ENCODE assay signal across 33 cellular contexts in genomic region chr22:44939451-44939850, GRCh38.
"Had no signal": no experiment of that assay in that cellular context is flagged by ENCODE, and none has a peak within 500 bp of the region (broad histone marks: within the 10 kb centered on the region; RNA-seq: fewer than 3 reads in every experiment).

No MANE protein-coding gene starts in this region.

- H3K9me3 Mint-ChIP-seq: activated CD4-positive, alpha-beta memory T cell treated with anti-CD3 and anti-CD28 coated beads for 36 hours; activated CD4-positive, alpha-beta T cell treated with anti-CD3 and anti-CD28 coated beads, Interleukin-2, amount 10 ng/mL, durations not matched to agents 24 days and 14 days; activated naive CD4-positive, alpha-beta T cell treated with anti-CD3 and anti-CD28 coated beads for 36 hours; activated naive CD4-positive, alpha-beta T cell treated with anti-CD3 and anti-CD28 coated beads, Interleukin-2, amount 50 U/mL, for 24 hours; activated naive CD8-positive, alpha-beta T cell treated with anti-CD3 and anti-CD28 coated beads for 36 hours; activated naive CD8-positive, alpha-beta T cell treated with anti-CD3 and anti-CD28 coated beads, Interleukin-2, amount 50 U/mL, for 24 hours; activated T-helper 1 cell treated with anti-CD3 and anti-CD28 coated beads, Interleukin-12 subunit alpha, Interleukin-12 subunit beta, Interleukin-2, Interleukin-4 antibody, amounts not matched to agents 30 ng/mL and 10 ng/mL and 1 ng/mL, durations not matched to agents 14 hours and 24 hours and 36 hours; activated T-helper 2 cell treated with anti-CD3 and anti-CD28 coated beads, Interferon-gamma antibody, Interleukin-2, Interleukin-4, amounts not matched to agents 10 μg/mL and 5 μg/mL and 100 μg/mL, durations not matched to agents 14 hours and 24 hours and 36 hours; dendritic cell treated with granulocyte-macrophage colony-stimulating factor and Interleukin-4, amounts not matched to agents 40 ng/mL and 50 ng/mL, for 4 days; endodermal cell had no signal

- H3K4me1 Mint-ChIP-seq: activated CD4-positive, alpha-beta T cell treated with anti-CD3 and anti-CD28 coated beads for 36 hours; activated CD4-positive, alpha-beta T cell treated with anti-CD3 and anti-CD28 coated beads, Interleukin-2, amount 10 ng/mL, durations not matched to agents 24 days and 14 days; activated CD8-positive, alpha-beta memory T cell treated with anti-CD3 and anti-CD28 coated beads, Interleukin-2, amount 10 ng/mL, durations not matched to agents 7 days and 5 days; activated naive CD4-positive, alpha-beta T cell treated with anti-CD3 and anti-CD28 coated beads, Interleukin-2, amount 50 U/mL, for 24 hours; activated naive CD8-positive, alpha-beta T cell treated with anti-CD3 and anti-CD28 coated beads for 36 hours; activated naive CD8-positive, alpha-beta T cell treated with anti-CD3 and anti-CD28 coated beads, Interleukin-2, amount 50 U/mL, for 24 hours had no signal

- ATAC-seq: activated CD4-positive, alpha-beta T cell treated with anti-CD3 and anti-CD28 coated beads for 36 hours; activated CD8-positive, alpha-beta memory T cell treated with anti-CD3 and anti-CD28 coated beads, Interleukin-2, amount 10 ng/mL, durations not matched to agents 7 days and 5 days; activated CD8-positive, alpha-beta T cell treated with anti-CD3 and anti-CD28 coated beads, Interleukin-2, amount 10 ng/mL, durations not matched to agents 7 days and 5 days; activated naive CD8-positive, alpha-beta T cell treated with anti-CD3 and anti-CD28 coated beads, Interleukin-2, amount 50 U/mL, for 24 hours; body of pancreas; esophagus mucosa; heart left ventricle had no signal

- H3K9me3 ChIP-seq: adrenal gland, body of pancreas, breast epithelium, heart left ventricle had no signal

- H3K27ac Mint-ChIP-seq: activated CD4-positive, alpha-beta memory T cell treated with anti-CD3 and anti-CD28 coated beads for 36 hours; activated CD4-positive, alpha-beta T cell treated with anti-CD3 and anti-CD28 coated beads for 36 hours; activated CD4-positive, alpha-beta T cell treated with anti-CD3 and anti-CD28 coated beads, Interleukin-2, amount 10 ng/mL, durations not matched to agents 24 days and 14 days; activated CD8-positive, alpha-beta memory T cell treated with anti-CD3 and anti-CD28 coated beads, Interleukin-2, amount 10 ng/mL, durations not matched to agents 7 days and 5 days; activated CD8-positive, alpha-beta T cell treated with anti-CD3 and anti-CD28 coated beads, Interleukin-2, amount 10 ng/mL, durations not matched to agents 7 days and 5 days; activated naive CD4-positive, alpha-beta T cell treated with anti-CD3 and anti-CD28 coated beads for 36 hours; activated naive CD4-positive, alpha-beta T cell treated with anti-CD3 and anti-CD28 coated beads, Interleukin-2, amount 50 U/mL, for 24 hours; activated naive CD8-positive, alpha-beta T cell treated with anti-CD3 and anti-CD28 coated beads for 36 hours; activated naive CD8-positive, alpha-beta T cell treated with anti-CD3 and anti-CD28 coated beads, Interleukin-2, amount 50 U/mL, for 24 hours; activated T-helper 1 cell treated with anti-CD3 and anti-CD28 coated beads, Interleukin-12 subunit alpha, Interleukin-12 subunit beta, Interleukin-2, Interleukin-4 antibody, amounts not matched to agents 30 ng/mL and 10 ng/mL and 1 ng/mL, durations not matched to agents 14 hours and 24 hours and 36 hours; activated T-helper 2 cell treated with anti-CD3 and anti-CD28 coated beads, Interferon-gamma antibody, Interleukin-2, Interleukin-4, amounts not matched to agents 10 μg/mL and 5 μg/mL and 100 μg/mL, durations not matched to agents 14 hours and 24 hours and 36 hours; dendritic cell treated with granulocyte-macrophage colony-stimulating factor and Interleukin-4, amounts not matched to agents 40 ng/mL and 50 ng/mL, for 4 days; endodermal cell had no signal

- H3K27ac ChIP-seq: adrenal gland, body of pancreas, breast epithelium, cardiac muscle cell, coronary artery, dorsolateral prefrontal cortex, heart left ventricle had no signal

- H3K27me3 Mint-ChIP-seq: activated CD4-positive, alpha-beta T cell treated with anti-CD3 and anti-CD28 coated beads for 36 hours; activated CD4-positive, alpha-beta T cell treated with anti-CD3 and anti-CD28 coated beads, Interleukin-2, amount 10 ng/mL, durations not matched to agents 24 days and 14 days; activated CD8-positive, alpha-beta memory T cell treated with anti-CD3 and anti-CD28 coated beads, Interleukin-2, amount 10 ng/mL, durations not matched to agents 7 days and 5 days; activated naive CD8-positive, alpha-beta T cell treated with anti-CD3 and anti-CD28 coated beads, Interleukin-2, amount 50 U/mL, for 24 hours had no signal

- H3K4me1 ChIP-seq: adrenal gland, body of pancreas, breast epithelium had no signal

- DNase-seq: activated CD4-positive, alpha-beta memory T cell treated with anti-CD3 and anti-CD28 coated beads for 36 hours; activated CD4-positive, alpha-beta T cell treated with anti-CD3 and anti-CD28 coated beads for 36 hours; activated CD4-positive, alpha-beta T cell treated with anti-CD3 and anti-CD28 coated beads, Interleukin-2, amount 10 ng/mL, durations not matched to agents 24 days and 14 days; activated CD4-positive, CD25-positive, alpha-beta regulatory T cell; activated CD4-positive, CD25-positive, alpha-beta regulatory T cell treated with anti-CD3 and anti-CD28 coated beads, Interleukin-2, amount 50 U/mL, for 72 hours; activated CD8-positive, alpha-beta memory T cell treated with anti-CD3 and anti-CD28 coated beads, Interleukin-2, amount 10 ng/mL, durations not matched to agents 7 days and 5 days; activated CD8-positive, alpha-beta memory T cell treated with anti-CD3 and anti-CD28 coated beads, Interleukin-2, amount 50 U/mL, for 4 hours; activated CD8-positive, alpha-beta T cell treated with anti-CD3 and anti-CD28 coated beads, Interleukin-2, amount 10 ng/mL, durations not matched to agents 7 days and 5 days; activated effector memory CD4-positive, alpha-beta T cell treated with anti-CD3 and anti-CD28 coated beads, Interleukin-2, amount 50 U/mL, for 16 hours; activated naive CD4-positive, alpha-beta T cell treated with anti-CD3 and anti-CD28 coated beads for 36 hours; activated naive CD8-positive, alpha-beta T cell treated with anti-CD3 and anti-CD28 coated beads for 36 hours; activated naive CD8-positive, alpha-beta T cell treated with anti-CD3 and anti-CD28 coated beads, Interleukin-2, amount 50 U/mL, for 24 hours; activated T-cell treated with anti-CD3 and anti-CD28 coated beads, Interleukin-2, amount 50 U/mL, for 1 hour; activated T-cell treated with anti-CD3 and anti-CD28 coated beads, Interleukin-2, amount 50 U/mL, for 48 hours; adrenal gland; amygdala; aorta; body of pancreas; central memory CD4-positive, alpha-beta T cell; dorsolateral prefrontal cortex; effector memory CD4-positive, alpha-beta T cell; endodermal cell; foreskin fibroblast; T-helper 2 cell had no signal

- H3K27me3 ChIP-seq: adrenal gland, cardiac muscle cell, dorsolateral prefrontal cortex had no signal

- H3K36me3 Mint-ChIP-seq: activated CD4-positive, alpha-beta memory T cell treated with anti-CD3 and anti-CD28 coated beads for 36 hours; activated CD8-positive, alpha-beta memory T cell treated with anti-CD3 and anti-CD28 coated beads, Interleukin-2, amount 10 ng/mL, durations not matched to agents 7 days and 5 days; activated naive CD4-positive, alpha-beta T cell treated with anti-CD3 and anti-CD28 coated beads, Interleukin-2, amount 50 U/mL, for 24 hours; activated naive CD8-positive, alpha-beta T cell treated with anti-CD3 and anti-CD28 coated beads for 36 hours had no signal

- H3K4me3 Mint-ChIP-seq: activated CD4-positive, alpha-beta memory T cell treated with anti-CD3 and anti-CD28 coated beads for 36 hours; activated CD4-positive, alpha-beta T cell treated with anti-CD3 and anti-CD28 coated beads for 36 hours; activated CD4-positive, alpha-beta T cell treated with anti-CD3 and anti-CD28 coated beads, Interleukin-2, amount 10 ng/mL, durations not matched to agents 24 days and 14 days; activated CD8-positive, alpha-beta memory T cell treated with anti-CD3 and anti-CD28 coated beads, Interleukin-2, amount 10 ng/mL, durations not matched to agents 7 days and 5 days; activated CD8-positive, alpha-beta T cell treated with anti-CD3 and anti-CD28 coated beads, Interleukin-2, amount 10 ng/mL, durations not matched to agents 7 days and 5 days; activated naive CD4-positive, alpha-beta T cell treated with anti-CD3 and anti-CD28 coated beads for 36 hours; activated naive CD4-positive, alpha-beta T cell treated with anti-CD3 and anti-CD28 coated beads, Interleukin-2, amount 50 U/mL, for 24 hours; activated naive CD8-positive, alpha-beta T cell treated with anti-CD3 and anti-CD28 coated beads for 36 hours; activated naive CD8-positive, alpha-beta T cell treated with anti-CD3 and anti-CD28 coated beads, Interleukin-2, amount 50 U/mL, for 24 hours; activated T-helper 1 cell treated with anti-CD3 and anti-CD28 coated beads, Interleukin-12 subunit alpha, Interleukin-12 subunit beta, Interleukin-2, Interleukin-4 antibody, amounts not matched to agents 30 ng/mL and 10 ng/mL and 1 ng/mL, durations not matched to agents 14 hours and 24 hours and 36 hours; dendritic cell treated with granulocyte-macrophage colony-stimulating factor and Interleukin-4, amounts not matched to agents 40 ng/mL and 50 ng/mL, for 4 days; endodermal cell had no signal

- H3K36me3 ChIP-seq: adrenal gland, breast epithelium, cardiac muscle cell, heart left ventricle had no signal

- H3K4me3 ChIP-seq: adrenal gland, body of pancreas, breast epithelium, cardiac muscle cell, coronary artery, dorsolateral prefrontal cortex, heart left ventricle had no signal
